Comparison of ENCODE assay signal across 9 cellular contexts in the genomic region with DNA sequence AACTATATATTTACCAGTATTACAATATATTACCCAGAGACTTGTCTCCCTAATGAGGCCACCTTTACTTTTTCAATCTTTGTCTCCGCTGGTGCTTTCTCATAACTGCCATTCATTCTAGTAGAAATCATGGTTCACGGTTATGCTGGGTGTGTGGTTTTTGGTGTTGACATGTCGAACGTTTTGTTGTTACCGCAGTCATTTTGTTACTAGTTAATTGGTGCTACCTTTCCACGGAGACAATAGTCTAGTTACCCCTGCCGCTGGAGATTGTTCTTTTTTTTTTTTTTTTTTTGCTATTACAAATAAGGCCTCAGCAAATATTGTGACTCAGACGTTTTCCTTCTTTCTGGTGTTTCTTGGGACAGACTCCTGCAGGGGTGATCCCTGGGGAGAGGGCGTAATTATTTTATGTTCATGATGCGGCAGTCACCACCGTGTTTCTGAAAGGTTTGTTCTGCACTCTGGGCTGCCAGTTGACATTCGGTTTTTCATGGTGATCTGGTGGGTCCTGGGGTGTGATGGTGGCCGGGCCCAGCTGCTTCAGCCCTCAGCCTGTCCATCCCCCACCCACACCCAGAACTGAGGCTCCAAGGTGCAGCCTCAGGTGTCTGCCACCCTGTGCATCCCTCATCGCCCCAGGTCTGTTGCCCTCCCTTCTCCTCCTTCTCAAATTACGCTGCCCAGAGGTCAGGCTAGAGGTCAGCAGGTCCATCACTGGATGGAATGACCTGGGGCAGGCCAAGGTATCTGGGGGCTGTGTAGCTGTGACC. TPM values are rescaled to one million over a fixed set of nuclear protein-coding genes. Genes with fewer than 3 reads are reported as not detected.
DNase-seq lines count a peak whose midpoint lies in the region; ATAC-seq and TF ChIP-seq lines count a peak whose summit lies in the region.
"Had no signal": no experiment of that assay in that cellular context is flagged by ENCODE, and none has a peak within 500 bp of the region (broad histone marks: within the 10 kb centered on the region; RNA-seq: fewer than 3 reads in every experiment).

No MANE protein-coding gene starts in this region.

- peaks cover 57% of the 10 kb centered on the region for H3K4me1 Mint-ChIP-seq in activated T-helper 1 cell treated with anti-CD3 and anti-CD28 coated beads, Interleukin-12 subunit alpha, Interleukin-12 subunit beta, Interleukin-2, Interleukin-4 antibody, amounts not matched to agents 30 ng/mL and 10 ng/mL and 1 ng/mL, durations not matched to agents 14 hours and 24 hours and 36 hours (ENCODE audit: low read depth)
- peaks cover 31 to 40% of the 10 kb centered on the region in 2 donors for H3K4me1 Mint-ChIP-seq in natural killer cell

- 0 out of 2 replicates have a peak overlapping the region, but pooled peaks have one; percentile 71 for H3K27ac ChIP-seq in BLaER1
- H3K27ac ChIP-seq: testis had no signal

- 0 out of 2 replicates have a peak overlapping the region, but pooled peaks have one; percentile 62 for H3K9ac ChIP-seq in BLaER1

- peaks cover 100% of the 10 kb centered on the region for H4K20me1 ChIP-seq in BLaER1

- peak overlapping the region; percentile 36 for H3K27ac Mint-ChIP-seq in activated T-helper 1 cell treated with anti-CD3 and anti-CD28 coated beads, Interleukin-12 subunit alpha, Interleukin-12 subunit beta, Interleukin-2, Interleukin-4 antibody, amounts not matched to agents 30 ng/mL and 10 ng/mL and 1 ng/mL, durations not matched to agents 14 hours and 24 hours and 36 hours
- H3K27ac Mint-ChIP-seq in natural killer cell: peak overlapping the region; percentile 25 to 66

- DNase-seq in EH (ENCODE audit: low read depth): peak; percentile 17
- DNase-seq in activated T-helper 1 cell treated with anti-CD3 and anti-CD28 coated beads, Interleukin-12 subunit alpha, Interleukin-12 subunit beta, Interleukin-2, Interleukin-4 antibody, amounts not matched to agents 30 ng/mL and 10 ng/mL and 1 ng/mL, durations not matched to agents 14 hours and 24 hours and 36 hours (ENCODE audit: low spot score): peak; percentile 17
- no peak for DNase-seq in natural killer cell
- no peak for DNase-seq in GM20000 (ENCODE audit: low spot score)
- DNase-seq in cerebellar cortex (ENCODE audit: low spot score): no peak
- DNase-seq: testis had no signal

- intact Hi-C loops in activated T-helper 1 cell treated with anti-CD3 and anti-CD28 coated beads, Interleukin-12 subunit alpha, Interleukin-12 subunit beta, Interleukin-2, Interleukin-4 antibody, amounts not matched to agents 30 ng/mL and 10 ng/mL and 1 ng/mL, durations not matched to agents 14 hours and 24 hours and 36 hours (cut with micrococcal nuclease): loop anchor here (2.0 kb wide), 1 partner anchor 68 kb away; no protein-coding TSS in a partner anchor
- intact Hi-C loops in natural killer cell (cut with micrococcal nuclease): no loop called here

- H3K36me3 ChIP-seq in BLaER1: peaks cover 47% of the 10 kb centered on the region

- TF ChIP-seq CTCF in natural killer cell (IDR thresholded peaks at IDR 0.05): no peak
- no peak for TF ChIP-seq CTCF in GM20000 (IDR thresholded peaks at IDR 0.05; ENCODE audit: extremely low read depth, missing control alignments)

- H3K4me2 ChIP-seq in BLaER1: peak overlapping the region; percentile 95

- ATAC-seq in natural killer cell (peak in 2 of 3 donors; percentile 53 to 69), GM21528 (IDR thresholded peaks at IDR 0.05; ENCODE audit: low FRiP score, unreplicated experiment) (no peak), HG02678 (IDR thresholded peaks at IDR 0.05; ENCODE audit: unreplicated experiment) (no peak)

- peaks cover 100% of the 10 kb centered on the region for H3K4me1 ChIP-seq in BLaER1
- H3K4me1 ChIP-seq: testis had no signal

- H3K27me3 ChIP-seq in BLaER1: no peaks in the 10 kb centered on the region
- H3K27me3 ChIP-seq: testis had no signal

- peaks cover 1% of the 10 kb centered on the region for H3K36me3 Mint-ChIP-seq in activated T-helper 1 cell treated with anti-CD3 and anti-CD28 coated beads, Interleukin-12 subunit alpha, Interleukin-12 subunit beta, Interleukin-2, Interleukin-4 antibody, amounts not matched to agents 30 ng/mL and 10 ng/mL and 1 ng/mL, durations not matched to agents 14 hours and 24 hours and 36 hours (ENCODE audit: low read depth)
- H3K36me3 Mint-ChIP-seq in natural killer cell: no peaks in the 10 kb centered on the region

- no peak overlapping the region for H3K4me3 ChIP-seq in BLaER1
- H3K4me3 ChIP-seq: testis had no signal

- no peaks in the 10 kb centered on the region for H3K9me3 Mint-ChIP-seq in activated T-helper 1 cell treated with anti-CD3 and anti-CD28 coated beads, Interleukin-12 subunit alpha, Interleukin-12 subunit beta, Interleukin-2, Interleukin-4 antibody, amounts not matched to agents 30 ng/mL and 10 ng/mL and 1 ng/mL, durations not matched to agents 14 hours and 24 hours and 36 hours
- no peaks in the 10 kb centered on the region for H3K9me3 Mint-ChIP-seq in natural killer cell

- H3K9me3 ChIP-seq in BLaER1: peaks cover 7% of the 10 kb centered on the region; the same call in 1 of the 2 replicates
- H3K9me3 ChIP-seq: testis had no signal

- H3K27me3 Mint-ChIP-seq in activated T-helper 1 cell treated with anti-CD3 and anti-CD28 coated beads, Interleukin-12 subunit alpha, Interleukin-12 subunit beta, Interleukin-2, Interleukin-4 antibody, amounts not matched to agents 30 ng/mL and 10 ng/mL and 1 ng/mL, durations not matched to agents 14 hours and 24 hours and 36 hours (ENCODE audit: insufficient read depth): no peaks in the 10 kb centered on the region
- peaks cover 9 to 12% of the 10 kb centered on the region in 2 donors for H3K27me3 Mint-ChIP-seq in natural killer cell (ENCODE audit: low read depth in 2 of 2)

- H3K4me3 Mint-ChIP-seq in activated T-helper 1 cell treated with anti-CD3 and anti-CD28 coated beads, Interleukin-12 subunit alpha, Interleukin-12 subunit beta, Interleukin-2, Interleukin-4 antibody, amounts not matched to agents 30 ng/mL and 10 ng/mL and 1 ng/mL, durations not matched to agents 14 hours and 24 hours and 36 hours: no peak overlapping the region
- no peak overlapping the region for H3K4me3 Mint-ChIP-seq in natural killer cell

RNA-seq across cellular contexts. Expression of a gene that starts 28.6 kb away (rescaled TPM):
- total RNA-seq in activated T-helper 1 cell treated with anti-CD3 and anti-CD28 coated beads, Interleukin-12 subunit alpha, Interleukin-12 subunit beta, Interleukin-2, Interleukin-4 antibody, amounts not matched to agents 30 ng/mL and 10 ng/mL and 1 ng/mL, durations not matched to agents 14 hours and 24 hours and 36 hours: 21.4 and 23.9 TPM in 2 replicates
- total RNA-seq in natural killer cell: 1 to 10 TPM in 1 of 3 donors, under 1 TPM in 2; 0.36 to 1.3 (median 0.89) TPM

Comparison
In these comparisons a context has a peak if more than half of its experiments do, and no peak if none do; other contexts are left out.
1. DNase-seq: peak in EH (single experiment) and activated T-helper 1 cell treated with anti-CD3 and anti-CD28 coated beads, Interleukin-12 subunit alpha, Interleukin-12 subunit beta, Interleukin-2, Interleukin-4 antibody, amounts not matched to agents 30 ng/mL and 10 ng/mL and 1 ng/mL, durations not matched to agents 14 hours and 24 hours and 36 hours (single experiment); none in natural killer cell (single experiment), GM20000 (single experiment) and cerebellar cortex (single experiment).
2. ATAC-seq: peak in natural killer cell (2 of 3); none in GM21528 (single experiment) and HG02678 (single experiment).